ENCODE assay signal across 17 cellular contexts in genomic region chr3:156782921-156783320, GRCh38. TPM values are rescaled to one million over a fixed set of nuclear protein-coding genes. Genes with fewer than 3 reads are reported as not detected.
DNase-seq lines count a peak whose midpoint lies in the region; ATAC-seq, FAIRE-seq and TF ChIP-seq lines count a peak whose summit lies in the region.
"Had no signal": no experiment of that assay in that cellular context is flagged by ENCODE, and none has a peak within 500 bp of the region (broad histone marks: within the 10 kb centered on the region; RNA-seq: fewer than 3 reads in every experiment).

No MANE protein-coding gene starts in this region.

- H3K4me1 ChIP-seq in IMR-90 (ENCODE audit: control insufficient read depth, insufficient read depth, low read length), result peaks cover 17% of the 10 kb centered on the region
- H3K4me1 ChIP-seq in K562 (replicated peaks in 1 of 2; ENCODE audit: control insufficient read depth in 2 of 2, insufficient read depth in 2 of 2, low read length in 2 of 2), result peaks cover 3 to 39% of the 10 kb centered on the region in 2 experiments; a peak in 4 of 5 replicates
- no peaks in the 10 kb centered on the region for H3K4me1 ChIP-seq in hepatocyte (ENCODE audit: insufficient read depth)
- peaks cover 5% of the 10 kb centered on the region for H3K4me1 ChIP-seq in smooth muscle cell (ENCODE audit: low read depth)
- H3K4me1 ChIP-seq in CD8-positive, alpha-beta T cell (ENCODE audit: insufficient read depth, low read length), result no peaks in the 10 kb centered on the region
- H3K4me1 ChIP-seq: HAP-1 had no signal

- H3K79me1 ChIP-seq in IMR-90 (ENCODE audit: low read depth in 1 of 2, low read length in 2 of 2), result peaks cover 0 to 11% of the 10 kb centered on the region in 2 experiments; a peak in 2 of 4 replicates

- H3K4me3 Mint-ChIP-seq in CD8-positive, alpha-beta T cell, result no peak overlapping the region
- H3K4me3 Mint-ChIP-seq: IgD-negative memory B cell had no signal

- H3K27me3 Mint-ChIP-seq in CD8-positive, alpha-beta T cell (ENCODE audit: low read depth), result peaks cover 4% of the 10 kb centered on the region
- H3K27me3 Mint-ChIP-seq: IgD-negative memory B cell had no signal

- FAIRE-seq in K562 (lab: Jason Lieb, UNC), result no peak
- FAIRE-seq: GM12878 had no signal

- H2BK20ac ChIP-seq in IMR-90 (ENCODE audit: low read depth, low read length), result peak overlapping the region; percentile 82; the same call in 1 of the 2 replicates

- H3K9me1 ChIP-seq in IMR-90 (ENCODE audit: insufficient read depth, low read length) (peaks cover 12% of the 10 kb centered on the region), K562 (ENCODE audit: control insufficient read depth, insufficient read depth, low read length) (no peaks in the 10 kb centered on the region)

- CTCF ChIA-PET in IMR-90 (lab: Yijun Ruan, JAX), result no interaction called here
- CTCF ChIA-PET in K562 (lab: Yijun Ruan, JAX; ENCODE audit: low intra/inter-chr PET ratio), result no interaction called here
- CTCF ChIA-PET in CD8-positive, alpha-beta T cell (lab: Charles Lee), result interaction anchor here (0.8 kb wide), 1 partner anchor 300 kb away, joined by 3 read pairs; no protein-coding TSS in a partner anchor

- H3K9ac ChIP-seq in IMR-90 (ENCODE audit: low read depth, low read length) (no peak overlapping the region), K562 (ENCODE audit: insufficient read depth in 1 of 2, low read depth in 2 of 2, low read length in 2 of 2) (0 out of 4 replicates have a peak overlapping the region, but pooled peaks of 1 of the 2 experiments have one; percentile 26), smooth muscle cell (ENCODE audit: low read depth) (no peak overlapping the region)

- H4K91ac ChIP-seq in IMR-90 (ENCODE audit: insufficient read depth, low read depth, low read length), result peak overlapping the region; percentile 90

- no peak overlapping the region for H2AFZ ChIP-seq in IMR-90 (replicated peaks; ENCODE audit: low read length, poor library complexity)
- H2AFZ ChIP-seq in K562 (ENCODE audit: low read depth, low read length), result peak overlapping the region; percentile 66
- H2AFZ ChIP-seq in hepatocyte, result no peak overlapping the region
- no peak overlapping the region for H2AFZ ChIP-seq in smooth muscle cell (ENCODE audit: low read depth)

- no peaks in the 10 kb centered on the region for H3K4me1 Mint-ChIP-seq in CD8-positive, alpha-beta T cell (ENCODE audit: low read depth)
- H3K4me1 Mint-ChIP-seq: IgD-negative memory B cell had no signal

- TF ChIP-seq EP300 in K562 (IDR thresholded peaks at IDR 0.05; ENCODE audit: low read length), result no peak

- TF ChIP-seq POLR2A in IMR-90 (IDR thresholded peaks at IDR 0.05; ENCODE audit: low read depth, low read length) (no peak), K562 (conservative IDR thresholded peaks at IDR 0.05) (no peak)

- H3K36me3 ChIP-seq in IMR-90 (ENCODE audit: control insufficient read depth, insufficient read depth, low read length) (no peaks in the 10 kb centered on the region; the same call in 1 of the 2 replicates), K562 (ENCODE audit: control insufficient read depth, insufficient read depth, low read length) (no peaks in the 10 kb centered on the region), hepatocyte (replicated peaks; ENCODE audit: insufficient read depth, low read depth) (no peaks in the 10 kb centered on the region), smooth muscle cell (ENCODE audit: low read depth) (no peaks in the 10 kb centered on the region)
- no peaks in the 10 kb centered on the region for H3K36me3 ChIP-seq in CD8-positive, alpha-beta T cell (ENCODE audit: insufficient read depth, low read length)
- H3K36me3 ChIP-seq: HAP-1 had no signal

- H3K4ac ChIP-seq in IMR-90 (ENCODE audit: low read depth, low read length), result peak overlapping the region; percentile 86

- H3K79me2 ChIP-seq in K562 (ENCODE audit: control insufficient read depth, insufficient read depth, low read length), result no peaks in the 10 kb centered on the region
- no peaks in the 10 kb centered on the region for H3K79me2 ChIP-seq in hepatocyte
- H3K79me2 ChIP-seq in smooth muscle cell (ENCODE audit: low read depth), result no peaks in the 10 kb centered on the region

- H3K4me3 ChIP-seq in IMR-90 (ENCODE audit: insufficient read depth, low read depth, low read length), result no peak overlapping the region
- no peak overlapping the region for H3K4me3 ChIP-seq in K562
- no peak overlapping the region for H3K4me3 ChIP-seq in hepatocyte
- no peak overlapping the region for H3K4me3 ChIP-seq in smooth muscle cell
- no peak overlapping the region for H3K4me3 ChIP-seq in CD8-positive, alpha-beta T cell (ENCODE audit: low read depth, low read length)
- H3K4me3 ChIP-seq: GM12878, HAP-1 had no signal

- in situ Hi-C loops in IMR-90 (cut with MboI; ENCODE audit: low sequenced_read_pairs) (no loop called here), K562 (cut with MboI) (no loop called here)

- H3K56ac ChIP-seq in IMR-90 (ENCODE audit: extremely low read depth, insufficient read depth, low read length), result no peak overlapping the region

- no peaks in the 10 kb centered on the region for H3K9me3 Mint-ChIP-seq in CD8-positive, alpha-beta T cell

- TF ChIP-seq RAD21 in IMR-90 (IDR thresholded peaks at IDR 0.05; ENCODE audit: low read length), result no peak
- TF ChIP-seq RAD21 in K562 (CRISPR knock-in tag; conservative IDR thresholded peaks at IDR 0.05 in 1 of 2, IDR thresholded peaks at IDR 0.05 in 1 of 2), result no peak

- H2AK9ac ChIP-seq in IMR-90 (replicated peaks; ENCODE audit: low read depth, low read length, poor library complexity), result no peak overlapping the region

- H3K27me3 ChIP-seq in IMR-90 (ENCODE audit: control insufficient read depth, insufficient read depth, low read length) (no peaks in the 10 kb centered on the region), K562 (ENCODE audit: control insufficient read depth in 2 of 2, insufficient read depth in 2 of 2, low read length in 2 of 2) (no peaks in the 10 kb centered on the region), hepatocyte (no peaks in the 10 kb centered on the region), smooth muscle cell (ENCODE audit: low read depth) (no peaks in the 10 kb centered on the region)
- H3K27me3 ChIP-seq in CD8-positive, alpha-beta T cell (ENCODE audit: insufficient read depth, low read length), result no peaks in the 10 kb centered on the region

- H4K20me1 ChIP-seq in IMR-90 (ENCODE audit: insufficient read depth, low read length) (no peaks in the 10 kb centered on the region), K562 (replicated peaks; ENCODE audit: control insufficient read depth, insufficient read depth, low read length) (no peaks in the 10 kb centered on the region), hepatocyte (ENCODE audit: insufficient read depth, poor library complexity, severe bottlenecking) (no peaks in the 10 kb centered on the region), smooth muscle cell (ENCODE audit: low read depth) (no peaks in the 10 kb centered on the region)

- peak overlapping the region; percentile 96; the same call in 1 of the 2 replicates for H4K5ac ChIP-seq in IMR-90 (ENCODE audit: low read depth, low read length)

- no peak for ATAC-seq in IMR-90 (ENCODE audit: low read depth)
- ATAC-seq in K562, result no peak
- no peak for ATAC-seq in CD8-positive, alpha-beta T cell
- ATAC-seq: GM12878, SK-N-SH treated with all-trans-retinoic acid at 6 μM for 48 hours had no signal

- peak; percentile 35 for DNase-seq in IMR-90
- no peak for DNase-seq in K562 (ENCODE audit: extremely low read depth in 1 of 4, low spot score in 3 of 4)
- no peak for DNase-seq in hepatocyte (ENCODE audit: low spot score)
- no peak for DNase-seq in smooth muscle cell (lab: John Stamatoyannopoulos, UW; ENCODE audit: unreplicated experiment)
- DNase-seq in NCI-H1930 (lab: John Stamatoyannopoulos, UW), result no peak
- no peak for DNase-seq in CD8-positive, alpha-beta T cell
- DNase-seq in C1 segment of cervical spinal cord (lab: John Stamatoyannopoulos, UW), result no peak
- DNase-seq: COR-L47, NCI-H1436 treated with DMSO at 0.1 percent for 48 hours, NCI-H2081 treated with DMSO at 0.1 percent for 48 hours, NCI-H226, NCI-H526 treated with DMSO at 0.1 percent for 48 hours had no signal

- dilution Hi-C loops in IMR-90 (cut with HindIII; ENCODE audit: low sequenced_read_pairs, unreplicated experiment), result no loop called here

- peak overlapping the region; percentile 52 to 80 for H4K8ac ChIP-seq in IMR-90 (ENCODE audit: low read depth in 2 of 2, low read length in 2 of 2)

- peaks cover 6% of the 10 kb centered on the region for H3F3A ChIP-seq in smooth muscle cell (ENCODE audit: low read depth)

- H3K36me3 Mint-ChIP-seq in CD8-positive, alpha-beta T cell, result peaks cover 5% of the 10 kb centered on the region

- intact Hi-C loops in IMR-90 (cut with micrococcal nuclease) (no loop called here), K562 (cut with micrococcal nuclease) (no loop called here)
- intact Hi-C loops in CD8-positive, alpha-beta T cell (cut with DNase I, micrococcal nuclease), result no loop called here

- no peak for TF ChIP-seq CTCF in IMR-90 (conservative IDR thresholded peaks at IDR 0.05; ENCODE audit: low read depth, low read length)
- no peak for TF ChIP-seq CTCF in K562 (IDR thresholded peaks at IDR 0.05 in 2 of 3, conservative IDR thresholded peaks at IDR 0.05 in 1 of 3; ENCODE audit: insufficient read depth in 2 of 3, low read depth in 1 of 3, low read length in 3 of 3)
- TF ChIP-seq CTCF in hepatocyte (IDR thresholded peaks at IDR 0.05; ENCODE audit: poor library complexity), result no peak
- TF ChIP-seq CTCF in smooth muscle cell (IDR thresholded peaks at IDR 0.05; ENCODE audit: borderline replicate concordance, insufficient read depth, poor library complexity, severe bottlenecking), result no peak
- TF ChIP-seq CTCF in CD8-positive, alpha-beta T cell (IDR thresholded peaks at IDR 0.05), result no peak

- H2BK5ac ChIP-seq in IMR-90 (ENCODE audit: low read depth, low read length, poor library complexity, severe bottlenecking), result peak overlapping the region; percentile 93

- H3K27ac Mint-ChIP-seq in CD8-positive, alpha-beta T cell, result no peak overlapping the region
- H3K27ac Mint-ChIP-seq: IgD-negative memory B cell had no signal

- peak overlapping the region; percentile 93; the same call in 2 of the 3 replicates for H2BK15ac ChIP-seq in IMR-90 (ENCODE audit: low read depth, low read length)

- peak overlapping the region; percentile 74; the same call in 1 of the 2 replicates for H3K23ac ChIP-seq in IMR-90 (ENCODE audit: low read depth, low read length)

- peak overlapping the region; percentile 96 for H3K14ac ChIP-seq in IMR-90 (replicated peaks; ENCODE audit: low read depth, low read length)

- BruUV-seq in IMR-90 (replicated peaks; lab: Mats Ljungman, UMichigan), result no TSS peak
- no TSS peak for BruUV-seq in K562 (replicated peaks; lab: Mats Ljungman, UMichigan)

- H3K9me3 ChIP-seq in IMR-90 (ENCODE audit: control insufficient read depth, insufficient read depth, low read length) (no peaks in the 10 kb centered on the region), K562 (replicated peaks; ENCODE audit: control insufficient read depth, insufficient read depth, low read depth, low read length) (no peaks in the 10 kb centered on the region), hepatocyte (ENCODE audit: low read depth) (no peaks in the 10 kb centered on the region), smooth muscle cell (replicated peaks; ENCODE audit: low read depth) (no peaks in the 10 kb centered on the region)
- H3K9me3 ChIP-seq in CD8-positive, alpha-beta T cell (ENCODE audit: low read length), result no peaks in the 10 kb centered on the region
- H3K9me3 ChIP-seq: HAP-1 had no signal

- H2BK120ac ChIP-seq in IMR-90 (ENCODE audit: low read depth, low read length), result peak overlapping the region; percentile 86

- peak overlapping the region; percentile 27 for H3K27ac ChIP-seq in IMR-90 (ENCODE audit: insufficient read depth, low read length)
- H3K27ac ChIP-seq in K562 (ENCODE audit: extremely low read depth, low read depth, low read length), result no peak overlapping the region
- peak overlapping the region; percentile 84 for H3K27ac ChIP-seq in hepatocyte
- peak overlapping the region; percentile 56 for H3K27ac ChIP-seq in smooth muscle cell (ENCODE audit: low read depth)
- H3K27ac ChIP-seq in CD8-positive, alpha-beta T cell (ENCODE audit: low read depth, low read length), result no peak overlapping the region
- H3K27ac ChIP-seq: C4-2B had no signal

- POLR2A ChIA-PET in IMR-90 (lab: Charles Lee; ENCODE audit: unreplicated experiment) (no interaction called here), K562 (lab: Yijun Ruan, JAX) (interaction anchor here (1.7 kb wide), 1 partner anchor 8 kb away, joined by 8 read pairs; no protein-coding TSS in a partner anchor)
- POLR2A ChIA-PET in CD8-positive, alpha-beta T cell (lab: Charles Lee), result no interaction called here

- peak overlapping the region; percentile 99 for H3K18ac ChIP-seq in IMR-90 (ENCODE audit: low read depth, low read length)

- H3K9me2 ChIP-seq in hepatocyte (replicated peaks; ENCODE audit: insufficient read depth), result no peaks in the 10 kb centered on the region

- H2AK5ac ChIP-seq in IMR-90 (ENCODE audit: low read depth, low read length), result peak overlapping the region; percentile 93; the same call in 1 of the 2 replicates

- H3K4me2 ChIP-seq in IMR-90 (ENCODE audit: low read depth, low read length) (no peak overlapping the region; the same call in 1 of the 2 replicates), K562 (ENCODE audit: insufficient read depth, low read length) (no peak overlapping the region), hepatocyte (no peak overlapping the region), smooth muscle cell (no peak overlapping the region)

RNA-seq across cellular contexts. Expression of gene LEKR1, which starts 43.2 kb away (rescaled TPM):
- total RNA-seq in IMR-90 (2012; rRNA removed) (0.36 and 0.56 TPM in 2 replicates), K562 (2014; rRNA removed) (0.33 and 0.91 TPM in 2 replicates), K562 (2014; rRNA removed; fragmentation: Illumina TruSeq; extraction: Trizol) (1.8 TPM in 2 replicates), K562 (2015; rRNA removed; fragmentation: Illumina TruSeq; extraction: Trizol) (0.87 and 1.1 TPM in 2 replicates), K562 (2021) (0.98 and 1.4 TPM in 2 replicates), hepatocyte (0.76 and 1.1 TPM in 2 replicates), smooth muscle cell (0.81 and 1.3 TPM in 2 replicates)
- polyA plus RNA-seq in IMR-90 (2012; rRNA removed) (0.10 and 0.19 TPM in 2 replicates), K562 (2011; rRNA removed) (1.1 and 1.2 TPM in 2 replicates), K562 (2014; fragmentation: Illumina TruSeq; extraction: Trizol) (0.55 and 0.77 TPM in 2 replicates), K562 (2014; fragmentation: Nextera tagmentation; extraction: Ambion mirVana) (1 to 10 TPM; 1.3 to 1.8 TPM), K562 (2014; rRNA removed) (0.76 and 0.89 TPM in 2 replicates), hepatocyte (2.1 and 3.4 TPM in 2 replicates), smooth muscle cell (2.3 and 3.4 TPM in 2 replicates)
- 0.05 TPM in 2 replicates for polyA plus RNA-seq in IMR-90 (2012; cell fraction: cytosol; rRNA removed)
- 0.14 and 0.31 TPM in 2 replicates for polyA plus RNA-seq in IMR-90 (2012; cell fraction: nucleus; rRNA removed; ENCODE audit: low replicate concordance)
- total RNA-seq in K562 (2011; cell fraction: chromatin; rRNA removed; ENCODE audit: low replicate concordance), result 2.5 and 5.3 TPM in 2 replicates
- total RNA-seq in K562 (2011; cell fraction: nucleolus; rRNA removed), result 1.5 and 3.0 TPM in 2 replicates
- total RNA-seq in K562 (2011; cell fraction: nucleoplasm; rRNA removed), result 2.2 and 5.3 TPM in 2 replicates
- 0.22 and 0.31 TPM in 2 replicates for polyA plus RNA-seq in K562 (2011; cell fraction: cytosol; rRNA removed)
- 1.2 TPM in 2 replicates for polyA plus RNA-seq in K562 (2011; cell fraction: nucleus; rRNA removed)
- polyA plus RNA-seq in K562 (2012), result 1.3 and 2.3 TPM in 2 replicates
- polyA minus RNA-seq in K562 (2011; rRNA and poly(A)+ RNA removed), result 3.7 and 5.4 TPM in 2 replicates
- polyA minus RNA-seq in K562 (2011; cell fraction: cytosol; rRNA and poly(A)+ RNA removed), result not detected in 2 replicates
- 6.1 and 8.0 TPM in 2 replicates for polyA minus RNA-seq in K562 (2011; cell fraction: nucleus; rRNA and poly(A)+ RNA removed)
- total RNA-seq in CD8-positive, alpha-beta T cell, result 1 to 10 TPM; 1.5 to 1.8 TPM

Comparison
In these comparisons a context has a peak if more than half of its experiments do, and no peak if none do; other contexts are left out.
1. H3K27ac ChIP-seq: peak in IMR-90 (single experiment), hepatocyte (single experiment) and smooth muscle cell (single experiment); none in K562 (single experiment) and CD8-positive, alpha-beta T cell (single experiment).